Comparison of ENCODE assay signal across 18 cellular contexts in the genomic region with DNA sequence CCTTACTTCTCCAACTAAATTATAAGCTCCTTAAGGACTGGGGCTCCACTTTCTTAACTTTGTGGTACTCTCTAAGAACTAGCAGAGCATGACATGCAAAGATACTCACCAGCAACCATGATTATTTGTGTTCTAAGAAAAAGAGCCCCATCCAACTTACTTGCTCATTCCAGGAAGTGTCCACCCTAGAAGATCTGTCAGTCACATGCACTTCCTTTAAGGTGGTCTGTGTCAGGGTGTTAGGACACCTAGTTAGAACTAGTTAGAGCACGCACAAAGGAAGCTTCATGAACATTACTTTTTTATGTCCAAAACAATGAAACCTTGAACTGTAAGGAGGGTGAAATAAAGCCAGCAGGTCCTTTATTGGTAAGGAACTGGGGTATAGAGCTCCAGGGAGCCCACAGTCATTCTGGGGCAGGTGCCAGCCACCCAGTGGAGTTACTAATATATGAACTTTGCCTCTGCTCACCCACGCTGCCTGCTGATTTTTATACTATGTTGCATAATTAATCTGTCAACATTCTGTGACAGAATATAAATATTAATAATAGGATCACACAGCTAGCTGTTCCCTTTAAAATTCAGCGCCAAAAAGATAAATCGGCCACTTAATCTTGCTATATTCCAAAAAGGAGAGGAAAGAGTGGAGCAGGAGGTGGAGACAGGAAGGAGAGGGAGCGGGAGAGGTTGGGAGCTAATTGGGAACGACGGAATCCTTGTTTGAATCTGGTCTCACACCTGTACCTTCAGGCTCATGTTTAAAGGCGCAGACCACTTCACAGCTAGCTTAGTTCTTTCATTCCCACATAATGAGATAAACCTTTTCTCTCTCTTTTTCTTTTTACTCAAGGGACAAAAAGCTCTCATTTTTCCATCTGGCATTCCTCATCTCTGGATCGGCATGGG.
"Had no signal": no experiment of that assay in that cellular context is flagged by ENCODE, and none has a peak within 500 bp of the region (broad histone marks: within the 10 kb centered on the region; RNA-seq: fewer than 3 reads in every experiment).

No MANE protein-coding gene starts in this region.

- H3K27me3 ChIP-seq: neutrophil, sigmoid colon, upper lobe of right lung had no signal

- H3K36me3 Mint-ChIP-seq: activated naive CD4-positive, alpha-beta T cell treated with anti-CD3 and anti-CD28 coated beads, Interleukin-2, amount 10 ng/mL, durations not matched to agents 7 days and 5 days; immature natural killer cell; naive thymus-derived CD4-positive, alpha-beta T cell; stimulated activated memory B cell treated with anti-CD40 and anti-IgM and Interleukin-4, amounts not matched to agents 10 μg/mL and 1 μg/mL and 100 μg/mL, for 72 hours had no signal

- H3K36me3 ChIP-seq: neutrophil, sigmoid colon, thoracic aorta, upper lobe of right lung, WERI-Rb-1 had no signal

- H3K4me1 Mint-ChIP-seq: activated naive CD4-positive, alpha-beta T cell treated with anti-CD3 and anti-CD28 coated beads, Interleukin-2, amount 10 ng/mL, durations not matched to agents 7 days and 5 days; immature natural killer cell; naive thymus-derived CD4-positive, alpha-beta T cell; stimulated activated memory B cell treated with anti-CD40 and anti-IgM and Interleukin-4, amounts not matched to agents 10 μg/mL and 1 μg/mL and 100 μg/mL, for 72 hours had no signal

- H3K4me1 ChIP-seq: upper lobe of right lung had no signal

- H3K9me3 ChIP-seq: neutrophil, sigmoid colon, thoracic aorta, upper lobe of right lung had no signal

- H3K27ac ChIP-seq: neutrophil, sigmoid colon, thoracic aorta, upper lobe of right lung, WERI-Rb-1 had no signal

- H3K9me3 Mint-ChIP-seq: activated naive CD4-positive, alpha-beta T cell treated with anti-CD3 and anti-CD28 coated beads, Interleukin-2, amount 10 ng/mL, durations not matched to agents 7 days and 5 days; dendritic cell treated with granulocyte-macrophage colony-stimulating factor and Interleukin-4, amounts not matched to agents 40 ng/mL and 50 ng/mL, for 4 days; stimulated activated memory B cell treated with anti-CD40 and anti-IgM and Interleukin-4, amounts not matched to agents 10 μg/mL and 1 μg/mL and 100 μg/mL, for 72 hours had no signal

- H3K4me3 Mint-ChIP-seq: activated naive CD4-positive, alpha-beta T cell treated with anti-CD3 and anti-CD28 coated beads, Interleukin-2, amount 10 ng/mL, durations not matched to agents 7 days and 5 days; activated T-cell treated with anti-CD3 and anti-CD28 coated beads, Interleukin-2, amount 50 U/mL, for 24 hours; dendritic cell treated with granulocyte-macrophage colony-stimulating factor and Interleukin-4, amounts not matched to agents 40 ng/mL and 50 ng/mL, for 4 days; immature natural killer cell; naive thymus-derived CD4-positive, alpha-beta T cell; stimulated activated memory B cell treated with anti-CD40 and anti-IgM and Interleukin-4, amounts not matched to agents 10 μg/mL and 1 μg/mL and 100 μg/mL, for 72 hours; T-helper 1 cell treated with Interleukin-12 subunit alpha and Interleukin-12 subunit beta and Interleukin-4 antibody, amounts not matched to agents 30 μg/mL and 1 μg/mL, for 36 hours had no signal

- FAIRE-seq: bronchial epithelial cell had no signal

- H3K27ac Mint-ChIP-seq: activated naive CD4-positive, alpha-beta T cell treated with anti-CD3 and anti-CD28 coated beads, Interleukin-2, amount 10 ng/mL, durations not matched to agents 7 days and 5 days; activated T-cell treated with anti-CD3 and anti-CD28 coated beads, Interleukin-2, amount 50 U/mL, for 24 hours; dendritic cell treated with granulocyte-macrophage colony-stimulating factor and Interleukin-4, amounts not matched to agents 40 ng/mL and 50 ng/mL, for 4 days; immature natural killer cell; naive thymus-derived CD4-positive, alpha-beta T cell; stimulated activated memory B cell treated with anti-CD40 and anti-IgM and Interleukin-4, amounts not matched to agents 10 μg/mL and 1 μg/mL and 100 μg/mL, for 72 hours; T-helper 1 cell treated with Interleukin-12 subunit alpha and Interleukin-12 subunit beta and Interleukin-4 antibody, amounts not matched to agents 30 μg/mL and 1 μg/mL, for 36 hours had no signal

- DNase-seq: activated CD4-positive, alpha-beta T cell treated with anti-CD3 and anti-CD28 coated beads, Interleukin-2, amount 50 U/mL, for 48 hours; activated naive CD4-positive, alpha-beta T cell treated with anti-CD3 and anti-CD28 coated beads, Interleukin-2, amount 10 ng/mL, durations not matched to agents 7 days and 5 days; activated T-cell treated with anti-CD3 and anti-CD28 coated beads, Interleukin-2, amount 50 U/mL, for 24 hours; effector CD8-positive, alpha-beta T cell; immature natural killer cell; mesenchymal stem cell; naive thymus-derived CD4-positive, alpha-beta T cell; sigmoid colon; stimulated activated CD4-positive, alpha-beta T cell treated with anti-CD3 and anti-CD28 coated beads, Interleukin-4, amount 100 ng/mL, for 24 hours; upper lobe of right lung; WERI-Rb-1 had no signal

- H3K27me3 Mint-ChIP-seq: activated naive CD4-positive, alpha-beta T cell treated with anti-CD3 and anti-CD28 coated beads, Interleukin-2, amount 10 ng/mL, durations not matched to agents 7 days and 5 days; activated T-cell treated with anti-CD3 and anti-CD28 coated beads, Interleukin-2, amount 50 U/mL, for 24 hours; dendritic cell treated with granulocyte-macrophage colony-stimulating factor and Interleukin-4, amounts not matched to agents 40 ng/mL and 50 ng/mL, for 4 days; naive thymus-derived CD4-positive, alpha-beta T cell; stimulated activated memory B cell treated with anti-CD40 and anti-IgM and Interleukin-4, amounts not matched to agents 10 μg/mL and 1 μg/mL and 100 μg/mL, for 72 hours had no signal

- ATAC-seq: esophagus mucosa; naive thymus-derived CD4-positive, alpha-beta T cell; stimulated activated memory B cell treated with anti-CD40 and anti-IgM and Interleukin-4, amounts not matched to agents 10 μg/mL and 1 μg/mL and 100 μg/mL, for 72 hours; upper lobe of right lung had no signal

- H3K4me3 ChIP-seq: sigmoid colon, thoracic aorta, upper lobe of right lung had no signal
